1 cellular context compared by ENCODE assay signal in the genomic region with DNA sequence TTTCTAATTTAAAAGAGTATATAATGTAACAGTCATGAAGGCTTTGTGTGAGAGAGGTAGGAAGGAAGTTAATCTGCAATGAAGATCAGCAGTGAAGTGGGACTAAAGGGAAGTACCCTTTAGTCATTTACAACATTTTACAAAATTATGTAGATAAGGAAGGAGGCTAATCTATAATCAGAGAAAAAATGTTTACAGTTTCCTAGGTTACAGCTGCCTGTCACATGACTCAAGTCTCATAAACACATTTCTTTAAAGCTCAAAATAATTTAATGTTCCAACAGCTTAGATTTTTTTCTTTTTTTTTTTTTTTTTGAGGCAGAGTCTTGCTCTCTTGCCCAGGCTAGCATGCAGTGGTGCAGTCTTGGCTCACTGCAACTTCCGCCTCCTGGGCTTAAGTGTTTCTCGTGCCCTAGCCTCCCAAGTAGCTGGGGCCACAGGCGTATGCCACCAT.
TF ChIP-seq lines count a peak whose summit lies in the region.

No MANE protein-coding gene starts in this region.

TF ChIP-seq in K562, 482 proteins besides CTCF, POLR2A, EP300 and RAD21 (continued from another document):
- TF ChIP-seq, protein P1, sequence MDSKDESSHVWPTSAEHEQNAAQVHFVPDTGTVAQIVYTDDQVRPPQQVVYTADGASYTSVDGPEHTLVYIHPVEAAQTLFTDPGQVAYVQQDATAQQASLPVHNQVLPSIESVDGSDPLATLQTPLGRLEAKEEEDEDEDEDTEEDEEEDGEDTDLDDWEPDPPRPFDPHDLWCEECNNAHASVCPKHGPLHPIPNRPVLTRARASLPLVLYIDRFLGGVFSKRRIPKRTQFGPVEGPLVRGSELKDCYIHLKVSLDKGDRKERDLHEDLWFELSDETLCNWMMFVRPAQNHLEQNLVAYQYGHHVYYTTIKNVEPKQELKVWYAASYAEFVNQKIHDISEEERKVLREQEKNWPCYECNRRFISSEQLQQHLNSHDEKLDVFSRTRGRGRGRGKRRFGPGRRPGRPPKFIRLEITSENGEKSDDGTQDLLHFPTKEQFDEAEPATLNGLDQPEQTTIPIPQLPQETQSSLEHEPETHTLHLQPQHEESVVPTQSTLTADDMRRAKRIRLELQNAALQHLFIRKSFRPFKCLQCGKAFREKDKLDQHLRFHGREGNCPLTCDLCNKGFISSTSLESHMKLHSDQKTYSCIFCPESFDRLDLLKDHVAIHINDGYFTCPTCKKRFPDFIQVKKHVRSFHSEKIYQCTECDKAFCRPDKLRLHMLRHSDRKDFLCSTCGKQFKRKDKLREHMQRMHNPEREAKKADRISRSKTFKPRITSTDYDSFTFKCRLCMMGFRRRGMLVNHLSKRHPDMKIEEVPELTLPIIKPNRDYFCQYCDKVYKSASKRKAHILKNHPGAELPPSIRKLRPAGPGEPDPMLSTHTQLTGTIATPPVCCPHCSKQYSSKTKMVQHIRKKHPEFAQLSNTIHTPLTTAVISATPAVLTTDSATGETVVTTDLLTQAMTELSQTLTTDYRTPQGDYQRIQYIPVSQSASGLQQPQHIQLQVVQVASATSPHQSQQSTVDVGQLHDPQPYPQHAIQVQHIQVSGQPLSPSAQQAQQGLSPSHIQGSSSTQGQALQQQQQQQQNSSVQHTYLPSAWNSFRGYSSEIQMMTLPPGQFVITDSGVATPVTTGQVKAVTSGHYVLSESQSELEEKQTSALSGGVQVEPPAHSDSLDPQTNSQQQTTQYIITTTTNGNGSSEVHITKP (IDR thresholded peaks at IDR 0.05; ENCODE audit: partially characterized antibody): no peak
- no peak for TF ChIP-seq ZFX (CRISPR knock-in tag; IDR thresholded peaks at IDR 0.05)
- no peak for TF ChIP-seq YY1 (IDR thresholded peaks at IDR 0.05; ENCODE audit: borderline replicate concordance in 1 of 3, control insufficient read depth in 1 of 3, extremely low read depth in 1 of 3, insufficient read depth in 3 of 3, insufficient read length in 1 of 3, insufficient replicate concordance in 2 of 3, low read depth in 1 of 3, low read length in 2 of 3)
- no peak for TF ChIP-seq ZNF408 (CRISPR knock-in tag; IDR thresholded peaks at IDR 0.05; ENCODE audit: low read depth)
- no peak for TF ChIP-seq ZNF444 (CRISPR knock-in tag; IDR thresholded peaks at IDR 0.05)
- peak; percentile 16; the same call in 1 of the 2 replicates for TF ChIP-seq SMARCE1 (IDR thresholded peaks at IDR 0.05)
- TF ChIP-seq CTBP1 (IDR thresholded peaks at IDR 0.05; ENCODE audit: borderline replicate concordance): no peak
- TF ChIP-seq POLR2H (tag; IDR thresholded peaks at IDR 0.05; ENCODE audit: low read depth): no peak
- no peak for TF ChIP-seq LCOR (CRISPR knock-in tag; IDR thresholded peaks at IDR 0.05)
- TF ChIP-seq, protein P2, sequence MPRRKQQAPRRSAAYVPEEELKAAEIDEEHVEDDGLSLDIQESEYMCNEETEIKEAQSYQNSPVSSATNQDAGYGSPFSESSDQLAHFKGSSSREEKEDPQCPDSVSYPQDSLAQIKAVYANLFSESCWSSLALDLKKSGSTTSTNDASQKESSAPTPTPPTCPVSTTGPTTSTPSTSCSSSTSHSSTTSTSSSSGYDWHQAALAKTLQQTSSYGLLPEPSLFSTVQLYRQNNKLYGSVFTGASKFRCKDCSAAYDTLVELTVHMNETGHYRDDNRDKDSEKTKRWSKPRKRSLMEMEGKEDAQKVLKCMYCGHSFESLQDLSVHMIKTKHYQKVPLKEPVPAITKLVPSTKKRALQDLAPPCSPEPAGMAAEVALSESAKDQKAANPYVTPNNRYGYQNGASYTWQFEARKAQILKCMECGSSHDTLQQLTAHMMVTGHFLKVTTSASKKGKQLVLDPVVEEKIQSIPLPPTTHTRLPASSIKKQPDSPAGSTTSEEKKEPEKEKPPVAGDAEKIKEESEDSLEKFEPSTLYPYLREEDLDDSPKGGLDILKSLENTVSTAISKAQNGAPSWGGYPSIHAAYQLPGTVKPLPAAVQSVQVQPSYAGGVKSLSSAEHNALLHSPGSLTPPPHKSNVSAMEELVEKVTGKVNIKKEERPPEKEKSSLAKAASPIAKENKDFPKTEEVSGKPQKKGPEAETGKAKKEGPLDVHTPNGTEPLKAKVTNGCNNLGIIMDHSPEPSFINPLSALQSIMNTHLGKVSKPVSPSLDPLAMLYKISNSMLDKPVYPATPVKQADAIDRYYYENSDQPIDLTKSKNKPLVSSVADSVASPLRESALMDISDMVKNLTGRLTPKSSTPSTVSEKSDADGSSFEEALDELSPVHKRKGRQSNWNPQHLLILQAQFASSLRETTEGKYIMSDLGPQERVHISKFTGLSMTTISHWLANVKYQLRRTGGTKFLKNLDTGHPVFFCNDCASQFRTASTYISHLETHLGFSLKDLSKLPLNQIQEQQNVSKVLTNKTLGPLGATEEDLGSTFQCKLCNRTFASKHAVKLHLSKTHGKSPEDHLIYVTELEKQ (CRISPR knock-in tag; IDR thresholded peaks at IDR 0.05): no peak
- TF ChIP-seq SNIP1 (IDR thresholded peaks at IDR 0.05; ENCODE audit: low read depth): no peak
- 0 out of 4 replicates have a peak, but pooled peaks of 1 of the 2 experiments have one; percentile 20 for TF ChIP-seq TRIM24 (IDR thresholded peaks at IDR 0.05)
- peak; percentile 6; the same call in 1 of the 2 replicates for TF ChIP-seq SPI1 (IDR thresholded peaks at IDR 0.05; ENCODE audit: borderline replicate concordance, low read depth, low read length)
- peak; percentile 38; the same call in 1 of the 2 replicates for TF ChIP-seq ELF1 (tag; IDR thresholded peaks at IDR 0.05)
- TF ChIP-seq, protein P3, sequence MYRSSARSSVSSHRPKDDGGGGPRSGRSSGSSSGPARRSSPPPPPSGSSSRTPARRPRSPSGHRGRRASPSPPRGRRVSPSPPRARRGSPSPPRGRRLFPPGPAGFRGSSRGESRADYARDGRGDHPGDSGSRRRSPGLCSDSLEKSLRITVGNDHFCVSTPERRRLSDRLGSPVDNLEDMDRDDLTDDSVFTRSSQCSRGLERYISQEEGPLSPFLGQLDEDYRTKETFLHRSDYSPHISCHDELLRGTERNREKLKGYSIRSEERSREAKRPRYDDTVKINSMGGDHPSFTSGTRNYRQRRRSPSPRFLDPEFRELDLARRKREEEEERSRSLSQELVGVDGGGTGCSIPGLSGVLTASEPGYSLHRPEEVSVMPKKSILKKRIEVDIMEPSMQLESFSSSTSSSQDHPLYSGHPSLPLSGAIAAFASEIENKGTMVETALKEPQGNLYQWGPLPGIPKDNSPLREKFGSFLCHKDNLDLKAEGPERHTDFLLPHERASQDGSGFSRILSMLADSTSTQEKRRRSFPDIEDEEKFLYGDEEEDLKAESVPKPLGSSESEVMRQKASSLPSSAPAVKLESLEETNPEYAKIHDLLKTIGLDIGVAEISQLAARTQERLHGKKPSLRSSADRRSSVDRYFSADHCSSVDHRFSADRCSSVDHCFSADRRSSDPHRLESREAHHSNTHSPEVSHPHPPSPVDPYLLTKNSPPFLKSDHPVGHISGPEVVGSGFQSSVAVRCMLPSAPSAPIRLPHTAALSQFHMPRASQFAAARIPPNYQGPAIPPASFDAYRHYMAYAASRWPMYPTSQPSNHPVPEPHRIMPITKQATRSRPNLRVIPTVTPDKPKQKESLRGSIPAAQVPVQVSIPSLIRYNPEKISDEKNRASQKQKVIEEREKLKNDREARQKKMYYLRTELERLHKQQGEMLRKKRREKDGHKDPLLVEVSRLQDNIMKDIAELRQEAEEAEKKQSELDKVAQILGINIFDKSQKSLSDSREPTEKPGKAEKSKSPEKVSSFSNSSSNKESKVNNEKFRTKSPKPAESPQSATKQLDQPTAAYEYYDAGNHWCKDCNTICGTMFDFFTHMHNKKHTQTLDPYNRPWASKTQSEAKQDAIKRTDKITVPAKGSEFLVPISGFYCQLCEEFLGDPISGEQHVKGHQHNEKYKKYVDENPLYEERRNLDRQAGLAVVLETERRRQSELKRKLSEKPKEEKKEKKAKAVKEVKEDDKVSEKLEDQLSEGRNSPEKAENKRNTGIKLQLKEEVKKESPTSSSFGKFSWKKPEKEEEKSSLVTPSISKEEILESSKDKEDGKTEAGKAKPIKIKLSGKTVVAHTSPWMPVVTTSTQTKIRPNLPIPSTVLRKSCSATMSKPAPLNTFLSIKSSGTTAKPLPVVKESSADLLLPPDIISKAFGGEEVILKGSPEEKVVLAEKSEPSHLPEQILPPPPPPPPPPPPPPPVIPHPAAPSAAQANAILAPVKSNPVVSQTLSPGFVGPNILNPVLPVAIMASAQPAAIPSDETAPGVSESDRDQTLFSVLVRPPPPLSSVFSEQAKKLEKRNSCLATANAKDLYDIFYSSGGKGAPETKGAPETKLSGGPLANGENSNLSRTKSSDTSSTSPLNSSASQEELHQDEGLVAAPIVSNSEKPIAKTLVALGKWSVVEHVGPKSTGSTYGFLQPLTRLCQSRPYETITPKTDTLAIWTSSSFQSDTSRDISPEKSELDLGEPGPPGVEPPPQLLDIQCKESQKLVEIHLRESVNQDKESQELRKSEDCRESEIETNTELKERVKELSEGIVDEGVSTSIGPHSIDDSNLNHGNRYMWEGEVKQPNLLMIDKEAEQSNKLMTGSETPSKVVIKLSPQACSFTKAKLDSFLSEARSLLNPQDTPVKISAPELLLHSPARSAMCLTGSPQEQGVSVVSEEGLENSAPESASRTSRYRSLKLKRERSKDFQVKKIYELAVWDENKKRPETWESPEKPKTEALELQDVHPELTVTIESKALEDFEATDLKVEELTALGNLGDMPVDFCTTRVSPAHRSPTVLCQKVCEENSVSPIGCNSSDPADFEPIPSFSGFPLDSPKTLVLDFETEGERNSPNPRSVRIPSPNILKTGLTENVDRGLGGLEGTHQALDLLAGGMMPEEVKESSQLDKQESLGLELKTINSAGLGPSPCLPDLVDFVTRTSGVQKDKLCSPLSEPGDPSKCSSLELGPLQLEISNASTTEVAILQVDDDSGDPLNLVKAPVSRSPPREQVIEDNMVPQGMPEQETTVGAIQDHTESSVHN (IDR thresholded peaks at IDR 0.05; ENCODE audit: borderline replicate concordance in 1 of 2, low read depth in 1 of 2): no peak
- TF ChIP-seq ARID2 (IDR thresholded peaks at IDR 0.05): no peak
- TF ChIP-seq BHLHE40 (IDR thresholded peaks at IDR 0.05; ENCODE audit: low read length): peak; percentile 51
